ENCODE assay signal across 1 cellular context in the genomic region with DNA sequence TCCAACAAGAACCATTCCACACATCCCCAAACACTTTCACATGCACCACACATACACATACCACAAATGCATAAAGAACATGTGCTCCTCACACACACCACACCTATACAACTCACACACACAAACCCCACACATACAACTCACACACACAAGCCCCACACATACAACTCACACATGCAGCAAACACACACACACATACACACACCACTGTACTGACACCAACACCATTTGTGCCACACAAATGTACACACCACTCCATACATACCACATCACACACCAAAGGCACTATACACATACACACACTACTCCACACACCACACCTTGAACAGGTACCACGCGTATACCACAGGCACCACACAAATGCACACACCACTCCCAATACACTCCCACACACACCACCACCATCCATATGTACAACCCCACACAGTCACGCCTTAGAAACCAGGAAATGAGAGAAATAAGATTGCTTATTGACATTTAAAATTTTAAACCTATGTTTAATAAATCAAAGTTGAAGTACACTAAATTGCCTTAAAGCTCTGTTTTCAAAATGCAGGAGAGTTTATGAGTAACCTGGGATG.
TF ChIP-seq lines count a peak whose summit lies in the region.

No MANE protein-coding gene starts in this region.

TF ChIP-seq in GM23338, 12 proteins besides CTCF, POLR2A, EP300 and RAD21 (continued from another document):
- no peak for TF ChIP-seq ZNF331 (CRISPR knock-in tag; IDR thresholded peaks at IDR 0.05; ENCODE audit: low read depth)
- TF ChIP-seq CREB1 (CRISPR knock-in tag; IDR thresholded peaks at IDR 0.05; ENCODE audit: low read depth), result no peak
- TF ChIP-seq EZH2phosphoT487 (IDR thresholded peaks at IDR 0.05; ENCODE audit: unreplicated experiment), result no peak
- no peak for TF ChIP-seq STAT1 (IDR thresholded peaks at IDR 0.05; ENCODE audit: unreplicated experiment)
- TF ChIP-seq JUNB (IDR thresholded peaks at IDR 0.05; ENCODE audit: unreplicated experiment), result no peak
- TF ChIP-seq EZH2 (IDR thresholded peaks at IDR 0.05; ENCODE audit: low read depth, unreplicated experiment), result no peak
- no peak for TF ChIP-seq REST (IDR thresholded peaks at IDR 0.05; ENCODE audit: unreplicated experiment)
- TF ChIP-seq, protein P1, sequence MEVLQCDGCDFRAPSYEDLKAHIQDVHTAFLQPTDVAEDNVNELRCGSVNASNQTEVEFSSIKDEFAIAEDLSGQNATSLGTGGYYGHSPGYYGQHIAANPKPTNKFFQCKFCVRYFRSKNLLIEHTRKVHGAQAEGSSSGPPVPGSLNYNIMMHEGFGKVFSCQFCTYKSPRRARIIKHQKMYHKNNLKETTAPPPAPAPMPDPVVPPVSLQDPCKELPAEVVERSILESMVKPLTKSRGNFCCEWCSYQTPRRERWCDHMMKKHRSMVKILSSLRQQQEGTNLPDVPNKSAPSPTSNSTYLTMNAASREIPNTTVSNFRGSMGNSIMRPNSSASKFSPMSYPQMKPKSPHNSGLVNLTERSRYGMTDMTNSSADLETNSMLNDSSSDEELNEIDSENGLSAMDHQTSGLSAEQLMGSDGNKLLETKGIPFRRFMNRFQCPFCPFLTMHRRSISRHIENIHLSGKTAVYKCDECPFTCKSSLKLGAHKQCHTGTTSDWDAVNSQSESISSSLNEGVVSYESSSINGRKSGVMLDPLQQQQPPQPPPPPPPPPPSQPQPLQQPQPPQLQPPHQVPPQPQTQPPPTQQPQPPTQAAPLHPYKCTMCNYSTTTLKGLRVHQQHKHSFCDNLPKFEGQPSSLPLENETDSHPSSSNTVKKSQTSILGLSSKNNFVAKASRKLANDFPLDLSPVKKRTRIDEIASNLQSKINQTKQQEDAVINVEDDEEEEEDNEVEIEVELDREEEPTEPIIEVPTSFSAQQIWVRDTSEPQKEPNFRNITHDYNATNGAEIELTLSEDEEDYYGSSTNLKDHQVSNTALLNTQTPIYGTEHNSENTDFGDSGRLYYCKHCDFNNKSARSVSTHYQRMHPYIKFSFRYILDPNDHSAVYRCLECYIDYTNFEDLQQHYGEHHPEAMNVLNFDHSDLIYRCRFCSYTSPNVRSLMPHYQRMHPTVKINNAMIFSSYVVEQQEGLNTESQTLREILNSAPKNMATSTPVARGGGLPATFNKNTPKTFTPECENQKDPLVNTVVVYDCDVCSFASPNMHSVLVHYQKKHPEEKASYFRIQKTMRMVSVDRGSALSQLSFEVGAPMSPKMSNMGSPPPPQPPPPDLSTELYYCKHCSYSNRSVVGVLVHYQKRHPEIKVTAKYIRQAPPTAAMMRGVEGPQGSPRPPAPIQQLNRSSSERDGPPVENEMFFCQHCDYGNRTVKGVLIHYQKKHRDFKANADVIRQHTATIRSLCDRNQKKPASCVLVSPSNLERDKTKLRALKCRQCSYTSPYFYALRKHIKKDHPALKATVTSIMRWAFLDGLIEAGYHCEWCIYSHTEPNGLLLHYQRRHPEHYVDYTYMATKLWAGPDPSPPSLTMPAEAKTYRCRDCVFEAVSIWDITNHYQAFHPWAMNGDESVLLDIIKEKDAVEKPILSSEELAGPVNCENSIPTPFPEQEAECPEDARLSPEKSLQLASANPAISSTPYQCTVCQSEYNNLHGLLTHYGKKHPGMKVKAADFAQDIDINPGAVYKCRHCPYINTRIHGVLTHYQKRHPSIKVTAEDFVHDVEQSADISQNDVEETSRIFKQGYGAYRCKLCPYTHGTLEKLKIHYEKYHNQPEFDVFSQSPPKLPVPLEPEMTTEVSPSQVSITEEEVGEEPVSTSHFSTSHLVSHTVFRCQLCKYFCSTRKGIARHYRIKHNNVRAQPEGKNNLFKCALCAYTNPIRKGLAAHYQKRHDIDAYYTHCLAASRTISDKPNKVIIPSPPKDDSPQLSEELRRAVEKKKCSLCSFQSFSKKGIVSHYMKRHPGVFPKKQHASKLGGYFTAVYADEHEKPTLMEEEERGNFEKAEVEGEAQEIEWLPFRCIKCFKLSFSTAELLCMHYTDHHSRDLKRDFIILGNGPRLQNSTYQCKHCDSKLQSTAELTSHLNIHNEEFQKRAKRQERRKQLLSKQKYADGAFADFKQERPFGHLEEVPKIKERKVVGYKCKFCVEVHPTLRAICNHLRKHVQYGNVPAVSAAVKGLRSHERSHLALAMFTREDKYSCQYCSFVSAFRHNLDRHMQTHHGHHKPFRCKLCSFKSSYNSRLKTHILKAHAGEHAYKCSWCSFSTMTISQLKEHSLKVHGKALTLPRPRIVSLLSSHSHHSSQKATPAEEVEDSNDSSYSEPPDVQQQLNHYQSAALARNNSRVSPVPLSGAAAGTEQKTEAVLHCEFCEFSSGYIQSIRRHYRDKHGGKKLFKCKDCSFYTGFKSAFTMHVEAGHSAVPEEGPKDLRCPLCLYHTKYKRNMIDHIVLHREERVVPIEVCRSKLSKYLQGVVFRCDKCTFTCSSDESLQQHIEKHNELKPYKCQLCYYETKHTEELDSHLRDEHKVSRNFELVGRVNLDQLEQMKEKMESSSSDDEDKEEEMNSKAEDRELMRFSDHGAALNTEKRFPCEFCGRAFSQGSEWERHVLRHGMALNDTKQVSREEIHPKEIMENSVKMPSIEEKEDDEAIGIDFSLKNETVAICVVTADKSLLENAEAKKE (CRISPR knock-in tag; IDR thresholded peaks at IDR 0.05), result no peak
- TF ChIP-seq ZNF114 (CRISPR knock-in tag; IDR thresholded peaks at IDR 0.05), result no peak
TF ChIP-seq in GM23338: peak in this region for 0.
